In the genomic region with DNA sequence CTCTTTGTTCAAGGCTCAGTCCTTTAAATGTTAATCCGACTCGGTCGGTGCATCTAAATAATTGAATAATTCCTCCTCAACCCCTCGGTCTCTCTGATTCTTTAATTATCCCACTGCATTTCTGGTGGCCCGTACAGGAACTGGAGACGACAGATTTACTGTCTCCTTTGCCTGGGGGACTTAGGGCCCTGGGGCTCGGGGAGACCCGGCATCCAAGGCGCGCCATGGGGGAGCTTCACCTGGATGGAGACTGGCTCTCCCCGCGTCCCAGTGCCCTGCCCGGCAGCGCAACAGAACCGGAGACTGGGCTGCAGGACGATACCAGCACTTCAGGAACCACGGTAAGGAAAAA, we compare ENCODE assay signal across 12 cellular contexts. TPM values are rescaled to one million over a fixed set of nuclear protein-coding genes. Genes with fewer than 3 reads are reported as not detected.
DNase-seq lines count a peak whose midpoint lies in the region; ATAC-seq, FAIRE-seq and TF ChIP-seq lines count a peak whose summit lies in the region.
"Had no signal": no experiment of that assay in that cellular context is flagged by ENCODE, and none has a peak within 500 bp of the region (broad histone marks: within the 10 kb centered on the region; RNA-seq: fewer than 3 reads in every experiment).

No MANE protein-coding gene starts in this region.

- H3K27ac ChIP-seq in endodermal cell (ENCODE audit: low read depth, low read length), result no peak overlapping the region
- H3K27ac ChIP-seq in thyroid gland, result peak overlapping the region; percentile 87 to 91 (median 88)
- H3K27ac ChIP-seq: 22Rv1 had no signal

- H3K9me3 ChIP-seq in endodermal cell (ENCODE audit: control insufficient read depth, low read length) (no peaks in the 10 kb centered on the region), mucosa of stomach (ENCODE audit: control insufficient read depth, low read length) (no peaks in the 10 kb centered on the region), thyroid gland (no peaks in the 10 kb centered on the region)

- H3K36me3 ChIP-seq in endodermal cell (ENCODE audit: control insufficient read depth, insufficient read depth, low read length), result no peaks in the 10 kb centered on the region
- no peaks in the 10 kb centered on the region for H3K36me3 ChIP-seq in mucosa of stomach (ENCODE audit: control insufficient read depth, insufficient read depth, low read length)
- H3K36me3 ChIP-seq in thyroid gland, result no peaks in the 10 kb centered on the region

- TF ChIP-seq CTCF in endodermal cell (conservative IDR thresholded peaks at IDR 0.05), result no peak
- no peak for TF ChIP-seq CTCF in thyroid gland (IDR thresholded peaks at IDR 0.05)

- ATAC-seq in GM19035 (IDR thresholded peaks at IDR 0.05; ENCODE audit: unreplicated experiment), result no peak

- H3K27me3 ChIP-seq in endodermal cell (ENCODE audit: control insufficient read depth, insufficient read depth, low read length, poor library complexity, severe bottlenecking) (peaks cover 69% of the 10 kb centered on the region), mucosa of stomach (ENCODE audit: control insufficient read depth, insufficient read depth, low read length) (no peaks in the 10 kb centered on the region), thyroid gland (no peaks in the 10 kb centered on the region)

- H3K4me1 Mint-ChIP-seq in endodermal cell, result peaks cover 4% of the 10 kb centered on the region

- H3K4me1 ChIP-seq in endodermal cell (ENCODE audit: control insufficient read depth, insufficient read depth, low read length) (no peaks in the 10 kb centered on the region), mucosa of stomach (ENCODE audit: control insufficient read depth, insufficient read depth, low read length) (peaks cover 15% of the 10 kb centered on the region), thyroid gland (peaks cover 12 to 26% of the 10 kb centered on the region in 2 donors)

- intact Hi-C loops in thyroid gland (cut with DNase I), result loop anchor here (10.0 kb wide), 1 partner anchor 53 kb away; a partner anchor contains a TSS

- H3K27me3 Mint-ChIP-seq in endodermal cell (ENCODE audit: insufficient read depth), result peaks cover 8% of the 10 kb centered on the region

- no peaks in the 10 kb centered on the region for H3K36me3 Mint-ChIP-seq in endodermal cell (ENCODE audit: low read depth)

- no peak overlapping the region for H3K27ac Mint-ChIP-seq in endodermal cell
- H3K27ac Mint-ChIP-seq: nephron had no signal

- H3K9ac ChIP-seq in endodermal cell (ENCODE audit: extremely low read depth, low read length, poor library complexity, severe bottlenecking), result no peak overlapping the region
- peak overlapping the region; percentile 86 for H3K9ac ChIP-seq in mucosa of stomach (ENCODE audit: low read length)

- peak; percentile 29 for DNase-seq in NCI-H82 (lab: John Stamatoyannopoulos, UW)
- no peak for DNase-seq in NCI-H82 treated with DMSO at 0.1 percent for 48 hours (lab: John Stamatoyannopoulos, UW; ENCODE audit: unreplicated experiment)
- DNase-seq in endodermal cell, result no peak
- peak in 1 of 2 donors; percentile 29 for DNase-seq in thyroid gland
- no peak for DNase-seq in frontal cortex (ENCODE audit: low spot score in 2 of 2)
- no peak for DNase-seq in foreskin melanocyte
- DNase-seq: NCI-H2107 had no signal

- 20 to 26% methylated on average over 15 to 17 of the region's 17 CpGs for WGBS in endodermal cell (ENCODE audit: insufficient coverage in 1 of 2, insufficient read length in 1 of 2), 2 experiments
- 18 to 25% methylated on average over 7 to 17 of the region's 17 CpGs for WGBS in thyroid gland, 2 donors

- TF ChIP-seq POLR2A in thyroid gland (IDR thresholded peaks at IDR 0.05), result no peak

- peaks cover 5% of the 10 kb centered on the region for H3K9me3 Mint-ChIP-seq in endodermal cell
- H3K9me3 Mint-ChIP-seq: nephron had no signal

- FAIRE-seq in frontal cortex (lab: Jason Lieb, UNC), result no peak

- H3K4me3 ChIP-seq in endodermal cell (ENCODE audit: low read length), result peak overlapping the region; percentile 21
- H3K4me3 ChIP-seq in mucosa of stomach (ENCODE audit: low read length), result peak overlapping the region; percentile 88
- H3K4me3 ChIP-seq in thyroid gland (replicated peaks in 1 of 3), result peak overlapping the region; percentile 31 to 66 (median 47)

- no peak overlapping the region for H3K4me3 Mint-ChIP-seq in endodermal cell
- H3K4me3 Mint-ChIP-seq: nephron had no signal

RNA-seq across cellular contexts. Expression of a gene that starts 47.7 kb away (rescaled TPM):
- 10 to 100 TPM; 59.3 to 77.1 TPM for total RNA-seq in endodermal cell
- 20.4 TPM for polyA plus RNA-seq in endodermal cell (2013, experiment 1 of 2)
- 20.2 TPM for polyA plus RNA-seq in endodermal cell (2013, experiment 2 of 2)
- total RNA-seq in thyroid gland, result 10 to 100 TPM; 16.7 to 31.2 (median 21.8) TPM
- total RNA-seq in frontal cortex, result 63.6 TPM

RNA-seq across cellular contexts. Expression of a gene that starts 48.3 kb away (rescaled TPM):
- total RNA-seq in endodermal cell (under 1 TPM; 0.35 to 0.93 TPM), thyroid gland (under 1 TPM in 2 of 4 donors, not detected in 2; 0.15 to 0.38 TPM), frontal cortex (under 0.01 TPM)
- polyA plus RNA-seq in endodermal cell (2013, experiment 1 of 2), result 0.07 TPM
- 0.08 TPM for polyA plus RNA-seq in endodermal cell (2013, experiment 2 of 2)
- total RNA-seq: SK-MEL-5 had no signal

RNA-seq across cellular contexts. Expression of a gene that starts 53.5 kb away (rescaled TPM):
- total RNA-seq in endodermal cell, result 10 to 100 TPM; 37.8 to 41.0 TPM
- 51.5 TPM for polyA plus RNA-seq in endodermal cell (2013, experiment 1 of 2)
- polyA plus RNA-seq in endodermal cell (2013, experiment 2 of 2), result 45.7 TPM
- 100 to 1,000 TPM; 127 to 200 (median 184) TPM for total RNA-seq in thyroid gland
- total RNA-seq in frontal cortex, result 37.9 TPM

RNA-seq across cellular contexts. Expression of a gene that starts 53.8 kb away (rescaled TPM):
- total RNA-seq in endodermal cell (10 to 100 TPM; 83.8 to 86.7 TPM), thyroid gland (100 to 1,000 TPM; 113 to 149 (median 140) TPM), frontal cortex (85.2 TPM)
- polyA plus RNA-seq in endodermal cell (2013, experiment 1 of 2), result 107 TPM
- 93.5 TPM for polyA plus RNA-seq in endodermal cell (2013, experiment 2 of 2)

Comparison
In these comparisons a context has a peak if more than half of its experiments do, and no peak if none do; other contexts are left out.
1. H3K4me3 ChIP-seq: peak in every context shown above with its lines; median percentile 88 in mucosa of stomach; 47 in thyroid gland; 21 in endodermal cell.